ENCODE assay signal across 3 cellular contexts in the genomic region with DNA sequence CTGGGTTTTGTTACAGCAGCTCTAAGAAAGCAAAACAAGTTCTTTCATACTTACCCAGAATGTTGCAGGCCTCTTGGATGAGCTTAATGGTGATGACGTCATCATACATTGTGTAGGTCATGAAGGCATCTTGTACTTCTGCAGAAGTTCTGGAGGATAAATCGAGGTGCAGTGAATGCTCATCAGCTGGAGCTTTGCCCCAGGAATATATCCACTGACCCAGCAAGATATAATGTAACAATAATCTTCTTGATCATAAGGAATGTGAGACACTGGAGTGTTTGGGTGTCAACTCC.
TF ChIP-seq lines count a peak whose summit lies in the region.

No MANE protein-coding gene starts in this region.

TF ChIP-seq in HepG2, 621 proteins besides CTCF, POLR2A, EP300 and RAD21:
- peak; percentile 96 for TF ChIP-seq ATF7 (IDR thresholded peaks at IDR 0.05)
- no peak for TF ChIP-seq ATF7 (CRISPR knock-in tag; IDR thresholded peaks at IDR 0.05)
- TF ChIP-seq ELF4 (CRISPR knock-in tag; IDR thresholded peaks at IDR 0.05; ENCODE audit: borderline replicate concordance) = no peak
- no peak for TF ChIP-seq ZSCAN9 (CRISPR knock-in tag; IDR thresholded peaks at IDR 0.05; ENCODE audit: borderline replicate concordance)
- no peak for TF ChIP-seq ARHGAP35 (CRISPR knock-in tag; IDR thresholded peaks at IDR 0.05; ENCODE audit: borderline replicate concordance)
- peak; percentile 92 for TF ChIP-seq CREB1 (IDR thresholded peaks at IDR 0.05)
- no peak for TF ChIP-seq CREB1 (CRISPR knock-in tag; IDR thresholded peaks at IDR 0.05)
- no peak for TF ChIP-seq ZMYM2 (CRISPR knock-in tag; IDR thresholded peaks at IDR 0.05)
- no peak for TF ChIP-seq ZNF382 (CRISPR knock-in tag; IDR thresholded peaks at IDR 0.05; ENCODE audit: borderline replicate concordance)
- TF ChIP-seq NCOA1 (CRISPR knock-in tag; IDR thresholded peaks at IDR 0.05) = no peak
- TF ChIP-seq, protein P1, sequence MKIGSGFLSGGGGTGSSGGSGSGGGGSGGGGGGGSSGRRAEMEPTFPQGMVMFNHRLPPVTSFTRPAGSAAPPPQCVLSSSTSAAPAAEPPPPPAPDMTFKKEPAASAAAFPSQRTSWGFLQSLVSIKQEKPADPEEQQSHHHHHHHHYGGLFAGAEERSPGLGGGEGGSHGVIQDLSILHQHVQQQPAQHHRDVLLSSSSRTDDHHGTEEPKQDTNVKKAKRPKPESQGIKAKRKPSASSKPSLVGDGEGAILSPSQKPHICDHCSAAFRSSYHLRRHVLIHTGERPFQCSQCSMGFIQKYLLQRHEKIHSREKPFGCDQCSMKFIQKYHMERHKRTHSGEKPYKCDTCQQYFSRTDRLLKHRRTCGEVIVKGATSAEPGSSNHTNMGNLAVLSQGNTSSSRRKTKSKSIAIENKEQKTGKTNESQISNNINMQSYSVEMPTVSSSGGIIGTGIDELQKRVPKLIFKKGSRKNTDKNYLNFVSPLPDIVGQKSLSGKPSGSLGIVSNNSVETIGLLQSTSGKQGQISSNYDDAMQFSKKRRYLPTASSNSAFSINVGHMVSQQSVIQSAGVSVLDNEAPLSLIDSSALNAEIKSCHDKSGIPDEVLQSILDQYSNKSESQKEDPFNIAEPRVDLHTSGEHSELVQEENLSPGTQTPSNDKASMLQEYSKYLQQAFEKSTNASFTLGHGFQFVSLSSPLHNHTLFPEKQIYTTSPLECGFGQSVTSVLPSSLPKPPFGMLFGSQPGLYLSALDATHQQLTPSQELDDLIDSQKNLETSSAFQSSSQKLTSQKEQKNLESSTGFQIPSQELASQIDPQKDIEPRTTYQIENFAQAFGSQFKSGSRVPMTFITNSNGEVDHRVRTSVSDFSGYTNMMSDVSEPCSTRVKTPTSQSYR (CRISPR knock-in tag; IDR thresholded peaks at IDR 0.05; ENCODE audit: borderline replicate concordance) = no peak

TF ChIP-seq in K562, 482 proteins besides CTCF, POLR2A, EP300 and RAD21:
- TF ChIP-seq ZNF717 (CRISPR knock-in tag; IDR thresholded peaks at IDR 0.05) (no peak), CREM (IDR thresholded peaks at IDR 0.05; ENCODE audit: low read depth) (peak; percentile 43; the same call in 1 of the 2 replicates), ATF7 (IDR thresholded peaks at IDR 0.05) (peak; percentile 83), JUN (IDR thresholded peaks at IDR 0.05; ENCODE audit: borderline replicate concordance, low read depth, low read length) (0 out of 2 replicates have a peak, but pooled peaks have one; percentile 13), JUN (CRISPR knock-in tag; IDR thresholded peaks at IDR 0.05; ENCODE audit: borderline replicate concordance) (no peak), ATF1 (CRISPR knock-in tag; IDR thresholded peaks at IDR 0.05) (peak; percentile 10; the same call in 1 of the 2 replicates), ATF1 (tag; IDR thresholded peaks at IDR 0.05) (peak; percentile 76), JUNB (CRISPR knock-in tag; conservative IDR thresholded peaks at IDR 0.05) (peak; percentile 53; the same call in 1 of the 2 replicates), MCM7 (IDR thresholded peaks at IDR 0.05) (no peak), JUND (IDR thresholded peaks at IDR 0.05; ENCODE audit: borderline replicate concordance, low read depth, low read length) (peak; percentile 75), JUND (tag; IDR thresholded peaks at IDR 0.05; ENCODE audit: borderline replicate concordance, low read depth, low read length) (peak; percentile 63; the same call in 1 of the 3 replicates)
- TF ChIP-seq, protein P2, sequence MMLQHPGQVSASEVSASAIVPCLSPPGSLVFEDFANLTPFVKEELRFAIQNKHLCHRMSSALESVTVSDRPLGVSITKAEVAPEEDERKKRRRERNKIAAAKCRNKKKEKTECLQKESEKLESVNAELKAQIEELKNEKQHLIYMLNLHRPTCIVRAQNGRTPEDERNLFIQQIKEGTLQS (IDR thresholded peaks at IDR 0.05) = peak; percentile 92
- TF ChIP-seq, protein P2 (CRISPR knock-in tag; conservative IDR thresholded peaks at IDR 0.05) = no peak

TF ChIP-seq in endothelial cell of umbilical vein, 7 proteins besides CTCF, POLR2A, EP300 and RAD21:
- TF ChIP-seq JUN (IDR thresholded peaks at IDR 0.05; ENCODE audit: borderline replicate concordance, insufficient read depth, insufficient read length, low read depth) = peak; percentile 2
- TF ChIP-seq POLR2AphosphoS5 (IDR thresholded peaks at IDR 0.05; ENCODE audit: insufficient read depth, low read depth, low read length) = no peak
TF ChIP-seq in endothelial cell of umbilical vein: peak in this region for 1.
